Comparison of ENCODE assay signal across 29 cellular contexts in the genomic region with DNA sequence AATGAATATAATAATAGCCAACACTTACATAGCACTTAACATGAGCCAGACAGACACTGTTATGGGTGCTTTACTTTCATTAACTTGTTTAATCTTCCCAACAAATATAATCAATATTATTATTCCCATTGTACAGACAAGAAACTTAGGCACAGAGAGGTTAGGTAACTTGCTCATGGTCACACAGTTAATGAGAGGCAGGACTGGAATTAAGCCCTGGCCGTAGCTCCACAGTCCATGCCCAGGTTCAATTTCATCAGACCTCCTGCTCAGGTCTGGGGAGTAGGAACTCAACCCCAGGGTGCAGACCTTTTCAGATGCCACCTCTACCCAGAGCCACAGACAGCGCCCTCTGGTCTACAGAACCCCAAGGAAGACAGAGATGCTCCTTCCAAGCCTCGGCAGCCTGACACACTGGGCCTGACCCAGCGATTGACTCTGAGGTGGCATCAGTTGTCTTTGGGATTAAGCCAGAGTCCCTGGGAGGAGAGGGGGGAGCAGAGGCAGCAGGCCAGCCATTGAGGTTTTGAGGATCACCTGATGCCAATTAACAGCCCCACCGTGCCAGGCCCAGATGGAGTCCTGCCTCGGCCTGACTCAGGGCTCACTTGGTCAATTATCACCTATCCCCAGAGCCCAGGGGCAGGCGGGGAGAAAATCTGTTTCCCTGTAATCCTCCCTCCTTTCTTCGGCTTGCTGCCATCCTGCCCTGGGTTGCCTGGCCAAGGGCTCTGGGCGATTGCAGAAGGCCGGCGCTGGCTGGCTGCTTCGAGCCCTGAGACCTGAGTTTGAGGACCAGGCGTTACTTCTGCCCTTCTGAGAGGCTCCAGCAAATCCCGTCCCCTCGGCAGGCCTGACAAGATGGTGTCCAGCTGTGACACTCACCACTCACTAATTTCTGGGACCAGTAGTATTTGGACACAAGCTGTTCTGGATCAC.
DNase-seq lines count a peak whose midpoint lies in the region; ATAC-seq, FAIRE-seq and TF ChIP-seq lines count a peak whose summit lies in the region.
"Had no signal": no experiment of that assay in that cellular context is flagged by ENCODE, and none has a peak within 500 bp of the region (broad histone marks: within the 10 kb centered on the region; RNA-seq: fewer than 3 reads in every experiment).

No MANE protein-coding gene starts in this region.

- POLR2A ChIA-PET in HepG2 (lab: Yijun Ruan, JAX) = no interaction called here

- in situ Hi-C loops in HepG2 (cut with HindIII; ENCODE audit: extremely low pct_ligation_motif_present, low pct_unique_long_range_greater_than_20kb) = no loop called here

- no peak overlapping the region for H2AFZ ChIP-seq in HepG2 (ENCODE audit: low read length)

- no peak for FAIRE-seq in HepG2 (lab: Jason Lieb, UNC)
- FAIRE-seq: H54, RCC 7860 had no signal

- H3K4me3 Mint-ChIP-seq in activated naive CD8-positive, alpha-beta T cell treated with anti-CD3 and anti-CD28 coated beads for 36 hours = no peak overlapping the region
- H3K4me3 Mint-ChIP-seq: activated CD4-positive, alpha-beta T cell treated with anti-CD3 and anti-CD28 coated beads, Interleukin-2, amount 10 ng/mL, durations not matched to agents 24 days and 14 days; activated T-helper 1 cell treated with anti-CD3 and anti-CD28 coated beads, Interleukin-12 subunit alpha, Interleukin-12 subunit beta, Interleukin-2, Interleukin-4 antibody, amounts not matched to agents 30 ng/mL and 10 ng/mL and 1 ng/mL, durations not matched to agents 14 hours and 24 hours and 36 hours; central memory CD8-positive, alpha-beta T cell; effector memory CD8-positive, alpha-beta T cell; naive thymus-derived CD8-positive, alpha-beta T cell; T-helper 17 cell; type B pancreatic cell had no signal

- intact Hi-C loops in HepG2 (cut with micrococcal nuclease; ENCODE audit: unreplicated experiment) = no loop called here
- intact Hi-C loops in right lobe of liver (cut with DNase I) = no loop called here
- intact Hi-C loops in esophagus squamous epithelium (cut with DNase I) = no loop called here

- H3K4me3 ChIP-seq in HepG2 (replicated peaks in 1 of 3; ENCODE audit: insufficient read depth in 1 of 3, low read depth in 2 of 3, low read length in 3 of 3) = no peak overlapping the region
- H3K4me3 ChIP-seq in right lobe of liver = no peak overlapping the region
- H3K4me3 ChIP-seq in esophagus squamous epithelium = no peak overlapping the region
- H3K4me3 ChIP-seq: heart left ventricle, ovary, stomach had no signal

- no peak overlapping the region for H3K27ac Mint-ChIP-seq in activated naive CD8-positive, alpha-beta T cell treated with anti-CD3 and anti-CD28 coated beads for 36 hours
- H3K27ac Mint-ChIP-seq: activated CD4-positive, alpha-beta T cell treated with anti-CD3 and anti-CD28 coated beads, Interleukin-2, amount 10 ng/mL, durations not matched to agents 24 days and 14 days; activated T-helper 1 cell treated with anti-CD3 and anti-CD28 coated beads, Interleukin-12 subunit alpha, Interleukin-12 subunit beta, Interleukin-2, Interleukin-4 antibody, amounts not matched to agents 30 ng/mL and 10 ng/mL and 1 ng/mL, durations not matched to agents 14 hours and 24 hours and 36 hours; effector memory CD8-positive, alpha-beta T cell; T-helper 17 cell; type B pancreatic cell had no signal

- no peak for DNase-seq in HepG2 (ENCODE audit: low spot score)
- no peak for DNase-seq in right lobe of liver
- peak; percentile 91 for DNase-seq in cerebellar cortex (ENCODE audit: low spot score)
- peak; percentile 53 for DNase-seq in medulla oblongata (ENCODE audit: extremely low spot score)
- no peak for DNase-seq in activated naive CD8-positive, alpha-beta T cell treated with anti-CD3 and anti-CD28 coated beads for 36 hours
- DNase-seq in NCI-H187 (lab: John Stamatoyannopoulos, UW) = no peak
- DNase-seq in epidermal melanocyte (ENCODE audit: insufficient read length, low spot score) = no peak
- no peak for DNase-seq in esophagus squamous epithelium (lab: John Stamatoyannopoulos, UW)
- DNase-seq: activated CD4-positive, alpha-beta T cell treated with anti-CD3 and anti-CD28 coated beads, Interleukin-2, amount 10 ng/mL, durations not matched to agents 24 days and 14 days; activated naive CD4-positive, alpha-beta T cell treated with anti-CD3 and anti-CD28 coated beads, Interleukin-2, amount 50 U/mL, for 16 hours; aorta; effector memory CD8-positive, alpha-beta T cell; left colon; naive thymus-derived CD8-positive, alpha-beta T cell; NCI-H1436 treated with DMSO at 0.1 percent for 48 hours; NCI-H2227 treated with DMSO at 0.1 percent for 48 hours; ovary; right cardiac atrium; stomach; T-helper 17 cell had no signal

- no peaks in the 10 kb centered on the region for H3K79me2 ChIP-seq in HepG2 (ENCODE audit: insufficient read depth, low read length)

- H3K27ac ChIP-seq in HepG2 (ENCODE audit: extremely low read length, insufficient read depth, low read length) (no peak overlapping the region), right lobe of liver (no peak overlapping the region), esophagus squamous epithelium (no peak overlapping the region)
- H3K27ac ChIP-seq: C4-2B, heart left ventricle, HL-60, ovary, stomach, VCaP had no signal

- no peaks in the 10 kb centered on the region for H3K4me1 ChIP-seq in HepG2 (ENCODE audit: insufficient read depth, low read length)
- no peaks in the 10 kb centered on the region for H3K4me1 ChIP-seq in right lobe of liver
- H3K4me1 ChIP-seq in esophagus squamous epithelium = peaks cover 0 to 21% (median 5%) of the 10 kb centered on the region in 3 donors
- H3K4me1 ChIP-seq: stomach had no signal

- TF ChIP-seq POLR2A in HepG2 (IDR thresholded peaks at IDR 0.05; ENCODE audit: insufficient read depth in 1 of 2, low read depth in 2 of 2, low read length in 2 of 2) (no peak), right lobe of liver (IDR thresholded peaks at IDR 0.05) (no peak), esophagus squamous epithelium (IDR thresholded peaks at IDR 0.05) (no peak)

- CTCF ChIA-PET in HepG2 (lab: Yijun Ruan, JAX; ENCODE audit: low intra/inter-chr PET ratio, low total read pairs) = no interaction called here

- no peak for ATAC-seq in HepG2
- ATAC-seq in right lobe of liver = no peak
- ATAC-seq: effector memory CD8-positive, alpha-beta T cell; heart left ventricle; left colon; naive thymus-derived CD8-positive, alpha-beta T cell; right cardiac atrium; T-helper 17 cell had no signal

- no peak overlapping the region for H3K9ac ChIP-seq in HepG2 (ENCODE audit: insufficient read depth, low read depth, low read length)

- WGBS in HepG2 (ENCODE audit: low lambda C conversion rate) = 51% methylated on average over 8 of the region's 15 CpGs
- WGBS in right lobe of liver (ENCODE audit: insufficient coverage, low coverage, low lambda C conversion rate, missing lambda C conversion rate) = 76% methylated on average over 3 of the region's 15 CpGs
- 68 to 89% methylated on average over 1 to 4 of the region's 15 CpGs for WGBS in esophagus squamous epithelium, 2 donors

- H4K20me1 ChIP-seq in HepG2 (ENCODE audit: insufficient read depth, low read length) = no peaks in the 10 kb centered on the region

- no peaks in the 10 kb centered on the region for H3K4me1 Mint-ChIP-seq in activated naive CD8-positive, alpha-beta T cell treated with anti-CD3 and anti-CD28 coated beads for 36 hours
- H3K4me1 Mint-ChIP-seq: activated CD4-positive, alpha-beta T cell treated with anti-CD3 and anti-CD28 coated beads, Interleukin-2, amount 10 ng/mL, durations not matched to agents 24 days and 14 days; central memory CD8-positive, alpha-beta T cell had no signal

- H3K36me3 Mint-ChIP-seq in activated naive CD8-positive, alpha-beta T cell treated with anti-CD3 and anti-CD28 coated beads for 36 hours = no peaks in the 10 kb centered on the region
- H3K36me3 Mint-ChIP-seq: naive thymus-derived CD8-positive, alpha-beta T cell had no signal

- BruUV-seq in HepG2 (replicated peaks; lab: Mats Ljungman, UMichigan) = no TSS peak

- TF ChIP-seq RAD21 in HepG2 (CRISPR knock-in tag; IDR thresholded peaks at IDR 0.05) = no peak

- H3K27me3 ChIP-seq in HepG2 (ENCODE audit: control insufficient read depth in 1 of 2, insufficient read depth in 2 of 2, low read length in 2 of 2) (peaks cover 0 to 16% of the 10 kb centered on the region in 2 experiments; a peak in 1 of 5 replicates), right lobe of liver (no peaks in the 10 kb centered on the region), esophagus squamous epithelium (peaks cover 0 to 44% (median 0%) of the 10 kb centered on the region in 4 donors)
- H3K27me3 ChIP-seq: heart left ventricle, ovary had no signal

- TF ChIP-seq EP300 in HepG2 (IDR thresholded peaks at IDR 0.05; ENCODE audit: low read depth in 2 of 2, low read length in 2 of 2) = no peak
- TF ChIP-seq EP300 in HepG2 (CRISPR knock-in tag; IDR thresholded peaks at IDR 0.05; ENCODE audit: borderline replicate concordance) = no peak

- H3K9me3 Mint-ChIP-seq in activated naive CD8-positive, alpha-beta T cell treated with anti-CD3 and anti-CD28 coated beads for 36 hours = no peaks in the 10 kb centered on the region
- H3K9me3 Mint-ChIP-seq: activated CD4-positive, alpha-beta T cell treated with anti-CD3 and anti-CD28 coated beads, Interleukin-2, amount 10 ng/mL, durations not matched to agents 24 days and 14 days; activated T-helper 1 cell treated with anti-CD3 and anti-CD28 coated beads, Interleukin-12 subunit alpha, Interleukin-12 subunit beta, Interleukin-2, Interleukin-4 antibody, amounts not matched to agents 30 ng/mL and 10 ng/mL and 1 ng/mL, durations not matched to agents 14 hours and 24 hours and 36 hours; central memory CD8-positive, alpha-beta T cell; effector memory CD8-positive, alpha-beta T cell; naive thymus-derived CD8-positive, alpha-beta T cell; type B pancreatic cell had no signal

- no peaks in the 10 kb centered on the region for H3K27me3 Mint-ChIP-seq in activated naive CD8-positive, alpha-beta T cell treated with anti-CD3 and anti-CD28 coated beads for 36 hours
- H3K27me3 Mint-ChIP-seq: type B pancreatic cell had no signal

- no peak overlapping the region for H3K4me2 ChIP-seq in HepG2 (ENCODE audit: low read depth, low read length)

- H3K9me3 ChIP-seq in HepG2 (ENCODE audit: low read length) = no peaks in the 10 kb centered on the region
- no peaks in the 10 kb centered on the region for H3K9me3 ChIP-seq in right lobe of liver
- no peaks in the 10 kb centered on the region for H3K9me3 ChIP-seq in esophagus squamous epithelium
- H3K9me3 ChIP-seq: heart left ventricle, ovary, stomach had no signal

- TF ChIP-seq CTCF in HepG2 (CRISPR knock-in tag; IDR thresholded peaks at IDR 0.05) (no peak), right lobe of liver (IDR thresholded peaks at IDR 0.05) (no peak), esophagus squamous epithelium (IDR thresholded peaks at IDR 0.05) (no peak)

- H3K36me3 ChIP-seq in HepG2 (replicated peaks in 1 of 2; ENCODE audit: control insufficient read depth in 1 of 2, insufficient read depth in 2 of 2, low read length in 2 of 2) (no peaks in the 10 kb centered on the region), right lobe of liver (no peaks in the 10 kb centered on the region), esophagus squamous epithelium (no peaks in the 10 kb centered on the region)
- H3K36me3 ChIP-seq: heart left ventricle, ovary, stomach had no signal

TF ChIP-seq in HepG2, 621 proteins besides CTCF, POLR2A, EP300 and RAD21:
- TF ChIP-seq HMG20A (CRISPR knock-in tag; IDR thresholded peaks at IDR 0.05; ENCODE audit: borderline replicate concordance) (no peak), ZNF768 (CRISPR knock-in tag; IDR thresholded peaks at IDR 0.05) (peak; percentile 54; the same call in 1 of the 2 replicates)
TF ChIP-seq in HepG2: peak in this region for 1.

Comparison
In these comparisons a context has a peak if more than half of its experiments do, and no peak if none do; other contexts are left out.
1. DNase-seq: peak in cerebellar cortex (single experiment) and medulla oblongata (single experiment); none in HepG2 (single experiment), right lobe of liver (0 of 3), activated naive CD8-positive, alpha-beta T cell treated with anti-CD3 and anti-CD28 coated beads for 36 hours (single experiment), NCI-H187 (0 of 2), epidermal melanocyte (single experiment) and esophagus squamous epithelium (single experiment).